ENCODE assay signal across 9 cellular contexts in the genomic region with DNA sequence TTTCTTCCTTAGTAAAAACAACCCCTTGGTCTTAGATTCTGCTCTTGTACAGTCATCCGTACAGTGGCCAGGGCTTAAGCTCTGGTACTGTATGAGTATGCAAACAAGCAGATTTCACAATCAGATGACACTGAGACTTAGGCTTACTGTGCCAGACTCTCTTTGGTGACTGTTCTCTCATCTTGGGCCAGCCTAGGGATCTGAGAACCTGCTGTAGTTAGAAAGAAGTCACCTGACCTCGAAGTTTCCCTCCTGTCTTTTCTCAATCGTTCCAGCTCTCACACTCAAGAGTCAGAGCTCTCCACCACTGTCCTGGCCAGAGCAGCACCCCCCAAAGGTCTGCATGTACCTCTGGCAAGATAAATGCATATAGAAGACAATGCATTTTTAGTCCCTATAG.
DNase-seq lines count a peak whose midpoint lies in the region; ATAC-seq and TF ChIP-seq lines count a peak whose summit lies in the region.
"Had no signal": no experiment of that assay in that cellular context is flagged by ENCODE, and none has a peak within 500 bp of the region (broad histone marks: within the 10 kb centered on the region; RNA-seq: fewer than 3 reads in every experiment).

No MANE protein-coding gene starts in this region.

- H3K4me3 Mint-ChIP-seq in stimulated activated effector memory CD8-positive, alpha-beta T cell treated with anti-CD3 and anti-CD28 coated beads, Interleukin-12 subunit alpha, Interleukin-12 subunit beta, amount 100 ng/mL, for 72 hours, result peak overlapping the region; percentile 56
- H3K4me3 Mint-ChIP-seq: activated naive CD4-positive, alpha-beta T cell treated with anti-CD3 and anti-CD28 coated beads, Interleukin-2, amount 50 U/mL, for 24 hours had no signal

- ATAC-seq in GM21423 (IDR thresholded peaks at IDR 0.05; ENCODE audit: unreplicated experiment) (peak; percentile 59), gastroesophageal sphincter (peak; percentile 89), HG03280 (IDR thresholded peaks at IDR 0.05; ENCODE audit: unreplicated experiment) (no peak)
- ATAC-seq in stimulated activated effector memory CD8-positive, alpha-beta T cell treated with anti-CD3 and anti-CD28 coated beads, Interleukin-12 subunit alpha, Interleukin-12 subunit beta, amount 100 ng/mL, for 72 hours, result peak; percentile 81

- H3K36me3 ChIP-seq in gastroesophageal sphincter, result no peaks in the 10 kb centered on the region

- no peak for TF ChIP-seq EP300 in gastroesophageal sphincter (IDR thresholded peaks at IDR 0.05)

- peaks cover 0 to 66% (median 3%) of the 10 kb centered on the region in 3 donors for H3K4me1 ChIP-seq in gastroesophageal sphincter

- H3K4me1 Mint-ChIP-seq in stimulated activated effector memory CD8-positive, alpha-beta T cell treated with anti-CD3 and anti-CD28 coated beads, Interleukin-12 subunit alpha, Interleukin-12 subunit beta, amount 100 ng/mL, for 72 hours, result peaks cover 93% of the 10 kb centered on the region

- no peak overlapping the region for H3K4me3 ChIP-seq in AG09309 (ENCODE audit: control insufficient read depth, low read depth, low read length)
- no peak overlapping the region for H3K4me3 ChIP-seq in gastroesophageal sphincter

- H3K9me3 Mint-ChIP-seq in stimulated activated effector memory CD8-positive, alpha-beta T cell treated with anti-CD3 and anti-CD28 coated beads, Interleukin-12 subunit alpha, Interleukin-12 subunit beta, amount 100 ng/mL, for 72 hours, result no peaks in the 10 kb centered on the region
- H3K9me3 Mint-ChIP-seq: activated naive CD4-positive, alpha-beta T cell treated with anti-CD3 and anti-CD28 coated beads, Interleukin-2, amount 50 U/mL, for 24 hours had no signal

- no peaks in the 10 kb centered on the region for H3K9me3 ChIP-seq in gastroesophageal sphincter

- H3K36me3 Mint-ChIP-seq in stimulated activated effector memory CD8-positive, alpha-beta T cell treated with anti-CD3 and anti-CD28 coated beads, Interleukin-12 subunit alpha, Interleukin-12 subunit beta, amount 100 ng/mL, for 72 hours, result peaks cover 88% of the 10 kb centered on the region
- H3K36me3 Mint-ChIP-seq: activated naive CD4-positive, alpha-beta T cell treated with anti-CD3 and anti-CD28 coated beads, Interleukin-2, amount 50 U/mL, for 24 hours had no signal

- DNase-seq in AG09309 (ENCODE audit: low read depth) (peak; percentile 76), RPMI7951 (ENCODE audit: low read depth) (peak; percentile 64), D341Med (ENCODE audit: low spot score) (no peak), NCI-H2196 treated with DMSO at 0.1 percent for 48 hours (lab: John Stamatoyannopoulos, UW; ENCODE audit: unreplicated experiment) (no peak)
- DNase-seq in stimulated activated effector memory CD8-positive, alpha-beta T cell treated with anti-CD3 and anti-CD28 coated beads, Interleukin-12 subunit alpha, Interleukin-12 subunit beta, amount 100 ng/mL, for 72 hours (ENCODE audit: low spot score in 2 of 2), result peak in 1 of 2 donors; percentile 68

- WGBS in gastroesophageal sphincter (ENCODE audit: low coverage in 1 of 2), 2 donors, result 56 to 67% methylated on average over 2 to 3 of the region's 3 CpGs

- no peak for TF ChIP-seq CTCF in AG09309 (IDR thresholded peaks at IDR 0.05; ENCODE audit: control insufficient read depth, insufficient read depth, low read depth, low read length, missing control alignments)
- no peak for TF ChIP-seq CTCF in gastroesophageal sphincter (IDR thresholded peaks at IDR 0.05)

- TF ChIP-seq POLR2A in gastroesophageal sphincter (IDR thresholded peaks at IDR 0.05), result no peak

- no peak overlapping the region for H3K27ac ChIP-seq in gastroesophageal sphincter

- no peaks in the 10 kb centered on the region for H3K27me3 ChIP-seq in gastroesophageal sphincter

- H3K27ac Mint-ChIP-seq in stimulated activated effector memory CD8-positive, alpha-beta T cell treated with anti-CD3 and anti-CD28 coated beads, Interleukin-12 subunit alpha, Interleukin-12 subunit beta, amount 100 ng/mL, for 72 hours, result peak overlapping the region; percentile 74
- H3K27ac Mint-ChIP-seq: activated naive CD4-positive, alpha-beta T cell treated with anti-CD3 and anti-CD28 coated beads, Interleukin-2, amount 50 U/mL, for 24 hours had no signal

Comparison
In these comparisons a context has a peak if more than half of its experiments do, and no peak if none do; other contexts are left out.
1. DNase-seq: peak in AG09309 (single experiment) and RPMI7951 (single experiment); none in D341Med (single experiment) and NCI-H2196 treated with DMSO at 0.1 percent for 48 hours (single experiment).